Comparison of ENCODE assay signal across 8 cellular contexts in the genomic region with DNA sequence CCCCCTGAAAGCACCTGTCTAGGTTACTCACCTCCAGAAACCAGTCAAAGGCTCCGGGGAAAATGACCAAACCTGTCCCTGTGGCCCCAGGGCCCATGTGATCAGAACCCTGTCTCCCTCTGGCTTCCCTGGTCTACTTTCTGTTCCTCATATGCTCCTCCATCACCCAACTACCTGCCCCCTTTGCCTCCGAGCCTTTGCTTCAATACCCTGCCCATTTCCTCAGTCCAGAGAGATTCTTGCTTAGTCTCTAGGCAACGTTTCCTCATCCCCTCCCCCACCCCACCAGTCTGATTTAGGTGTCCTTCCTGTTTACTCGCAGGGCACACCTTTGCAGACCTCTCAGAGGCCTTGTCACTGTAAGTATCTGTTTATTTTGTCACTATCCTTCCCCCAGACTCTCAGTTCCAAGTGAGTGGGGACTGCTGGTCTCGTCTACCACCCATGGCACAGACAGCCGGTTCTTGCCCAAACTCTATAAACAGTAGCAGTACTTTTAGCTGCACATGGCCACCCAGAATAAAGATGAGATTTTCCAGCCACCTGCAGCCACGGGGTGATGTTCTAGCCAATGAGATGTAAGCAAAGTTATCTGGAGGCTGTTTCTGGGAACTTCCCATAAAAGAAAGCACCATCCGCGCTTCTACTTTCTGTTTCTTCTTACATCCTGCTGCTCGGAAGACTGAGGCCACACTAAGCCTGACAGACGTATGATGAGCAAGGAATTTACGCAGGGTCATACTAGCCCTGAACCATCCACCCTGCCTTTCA. TPM values are rescaled to one million over a fixed set of nuclear protein-coding genes. Genes with fewer than 3 reads are reported as not detected.
DNase-seq lines count a peak whose midpoint lies in the region; ATAC-seq and TF ChIP-seq lines count a peak whose summit lies in the region.

No MANE protein-coding gene starts in this region.

- no peaks in the 10 kb centered on the region for H3K9me3 ChIP-seq in colonic mucosa
- H3K9me3 ChIP-seq in ascending aorta, result no peaks in the 10 kb centered on the region

- H3K27me3 ChIP-seq in colonic mucosa (no peaks in the 10 kb centered on the region), ascending aorta (no peaks in the 10 kb centered on the region)

- TF ChIP-seq CTCF in colonic mucosa (IDR thresholded peaks at IDR 0.05) (no peak), ascending aorta (IDR thresholded peaks at IDR 0.05) (no peak)

- intact Hi-C loops in colonic mucosa (cut with DNase I) (no loop called here), ascending aorta (cut with DNase I) (no loop called here)

- ATAC-seq in GM18909 (IDR thresholded peaks at IDR 0.05; ENCODE audit: poor library complexity, unreplicated experiment) (peak; percentile 92), HG02981 (IDR thresholded peaks at IDR 0.05; ENCODE audit: unreplicated experiment) (peak; percentile 90)

- H3K4me1 ChIP-seq in colonic mucosa, result no peaks in the 10 kb centered on the region
- H3K4me1 ChIP-seq in ascending aorta, result no peaks in the 10 kb centered on the region

- H3K36me3 ChIP-seq in colonic mucosa (no peaks in the 10 kb centered on the region), ascending aorta (peaks cover 0 to 4% of the 10 kb centered on the region in 2 donors)

- DNase-seq in T-helper 22 cell (ENCODE audit: low read depth), result peak; percentile 67
- DNase-seq in colonic mucosa, result peak; percentile 40
- DNase-seq in stimulated activated CD4-positive, alpha-beta T cell treated with anti-CD3 and anti-CD28 coated beads, Interleukin-1b, Interleukin-23, amount 100 ng/mL, for 24 hours (ENCODE audit: low read depth in 4 of 4, low spot score in 1 of 4), result peak in 3 of 4 experiments; percentile 27 to 48 (median 33)
- no peak for DNase-seq in retina
- DNase-seq in NCI-H1092 treated with DMSO at 0.1 percent for 48 hours (lab: John Stamatoyannopoulos, UW), result no peak
- DNase-seq in ascending aorta (ENCODE audit: low spot score in 2 of 2), result no peak

- no peak overlapping the region for H3K4me3 ChIP-seq in colonic mucosa
- no peak overlapping the region for H3K4me3 ChIP-seq in ascending aorta

- peak overlapping the region; percentile 21 to 28 for H3K9ac ChIP-seq in colonic mucosa (ENCODE audit: low read depth in 2 of 2, low read length in 2 of 2)

- peak overlapping the region; percentile 60 for H3K27ac ChIP-seq in colonic mucosa
- H3K27ac ChIP-seq in ascending aorta, result no peak overlapping the region

RNA-seq across cellular contexts. Expression of a gene that starts 13.3 kb away (rescaled TPM):
- total RNA-seq in colonic mucosa (10 to 100 TPM; 17.5 to 34.9 TPM), ascending aorta (53.7 TPM)

Comparison
In these comparisons a context has a peak if more than half of its experiments do, and no peak if none do; other contexts are left out.
1. DNase-seq: peak in T-helper 22 cell (single experiment), colonic mucosa (single experiment) and stimulated activated CD4-positive, alpha-beta T cell treated with anti-CD3 and anti-CD28 coated beads, Interleukin-1b, Interleukin-23, amount 100 ng/mL, for 24 hours (3 of 4); none in retina (single experiment), NCI-H1092 treated with DMSO at 0.1 percent for 48 hours (single experiment) and ascending aorta (0 of 2).